In genomic region chr6:24126586-24127192, GRCh38 we compare ENCODE assay signal across 9 cellular contexts. TPM values are rescaled to one million over a fixed set of nuclear protein-coding genes. Genes with fewer than 3 reads are reported as not detected.
A peak's percentile ranks its signal among the peaks of the same experiment; 100 is the strongest.
DNase-seq lines count a peak whose midpoint lies in the region; ATAC-seq and FAIRE-seq lines count a peak whose summit lies in the region.
"Had no signal": no experiment of that assay in that cellular context is flagged by ENCODE, and none has a peak within 500 bp of the region (broad histone marks: within the 10 kb centered on the region; RNA-seq: fewer than 3 reads in every experiment).

No MANE protein-coding gene starts in this region.

- H2AFZ ChIP-seq in Karpas-422 (ENCODE audit: low read length), result no peak overlapping the region

- H3K9ac ChIP-seq in Karpas-422 (ENCODE audit: low read length), result no peak overlapping the region

- H3K79me2 ChIP-seq in Karpas-422 (ENCODE audit: low read length), result no peaks in the 10 kb centered on the region

- H3K27me3 ChIP-seq in Karpas-422 (ENCODE audit: low read length), result no peaks in the 10 kb centered on the region

- peak; percentile 44 for DNase-seq in AG08396 (ENCODE audit: low spot score)
- peak; percentile 15 for DNase-seq in GM18507 (ENCODE audit: extremely low spot score, insufficient read length, low read depth)
- DNase-seq in Karpas-422, result peak; percentile 86
- DNase-seq in activated CD4-positive, alpha-beta T cell treated with anti-CD3 and anti-CD28 coated beads, Interleukin-2, amount 50 U/mL, for 48 hours, result peak; percentile 2 to 11
- peak; percentile 16 for DNase-seq in hepatic stellate cell (ENCODE audit: low spot score)
- peak; percentile 13 for DNase-seq in stimulated activated naive CD8-positive, alpha-beta T cell treated with anti-CD3 and anti-CD28 coated beads, Interleukin-15, Interleukin-2, amounts not matched to agents 100 U/mL and 50 U/mL, for 24 hours
- DNase-seq in SHP77 (lab: John Stamatoyannopoulos, UW), result no peak
- DNase-seq: activated naive CD8-positive, alpha-beta T cell treated with anti-CD3 and anti-CD28 coated beads, Interleukin-2, amount 10 ng/mL, durations not matched to agents 7 days and 5 days had no signal

- H3K9me2 ChIP-seq in Karpas-422 (replicated peaks; ENCODE audit: insufficient read depth, low read length), result no peaks in the 10 kb centered on the region

- H3K36me3 ChIP-seq in Karpas-422 (ENCODE audit: insufficient read depth, low read length), result no peaks in the 10 kb centered on the region

- no peak overlapping the region for H3K4me3 ChIP-seq in Karpas-422 (ENCODE audit: low read length)

- H3K4me2 ChIP-seq in Karpas-422 (ENCODE audit: low read depth, low read length, poor library complexity, severe bottlenecking), result no peak overlapping the region

- no peaks in the 10 kb centered on the region for H3K4me1 ChIP-seq in Karpas-422 (ENCODE audit: low read length)

- no peak for ATAC-seq in stimulated activated naive CD8-positive, alpha-beta T cell treated with anti-CD3 and anti-CD28 coated beads, Interleukin-15, Interleukin-2, amounts not matched to agents 100 U/mL and 50 U/mL, for 24 hours
- no peak for ATAC-seq in GM21447 (IDR thresholded peaks at IDR 0.05; ENCODE audit: unreplicated experiment)

- no peaks in the 10 kb centered on the region for H3K9me3 ChIP-seq in Karpas-422 (ENCODE audit: low read length)

- no peak for FAIRE-seq in GM18507 (lab: Jason Lieb, UNC)

- H4K20me1 ChIP-seq in Karpas-422 (ENCODE audit: insufficient read depth, low read depth, low read length), result no peaks in the 10 kb centered on the region

- no peak overlapping the region for H3K27ac ChIP-seq in Karpas-422 (ENCODE audit: low read length)

RNA-seq across cellular contexts. Expression of gene NRSN1, which starts 0.7 kb away (rescaled TPM):
- 0.30 TPM in 1 of 2 replicates, not detected in the other for total RNA-seq in Karpas-422 (2014; rRNA removed; shearing (Covaris generic); ENCODE audit: low replicate concordance)
- total RNA-seq: activated naive CD8-positive, alpha-beta T cell treated with anti-CD3 and anti-CD28 coated beads, Interleukin-2, amount 10 ng/mL, durations not matched to agents 7 days and 5 days had no signal

Comparison
In these comparisons a context has a peak if more than half of its experiments do, and no peak if none do; other contexts are left out.
1. DNase-seq: peak in AG08396 (single experiment), GM18507 (single experiment), Karpas-422 (single experiment), activated CD4-positive, alpha-beta T cell treated with anti-CD3 and anti-CD28 coated beads, Interleukin-2, amount 50 U/mL, for 48 hours (2 of 2), hepatic stellate cell (single experiment) and stimulated activated naive CD8-positive, alpha-beta T cell treated with anti-CD3 and anti-CD28 coated beads, Interleukin-15, Interleukin-2, amounts not matched to agents 100 U/mL and 50 U/mL, for 24 hours (single experiment); none in SHP77 (0 of 2).